In the genomic region with DNA sequence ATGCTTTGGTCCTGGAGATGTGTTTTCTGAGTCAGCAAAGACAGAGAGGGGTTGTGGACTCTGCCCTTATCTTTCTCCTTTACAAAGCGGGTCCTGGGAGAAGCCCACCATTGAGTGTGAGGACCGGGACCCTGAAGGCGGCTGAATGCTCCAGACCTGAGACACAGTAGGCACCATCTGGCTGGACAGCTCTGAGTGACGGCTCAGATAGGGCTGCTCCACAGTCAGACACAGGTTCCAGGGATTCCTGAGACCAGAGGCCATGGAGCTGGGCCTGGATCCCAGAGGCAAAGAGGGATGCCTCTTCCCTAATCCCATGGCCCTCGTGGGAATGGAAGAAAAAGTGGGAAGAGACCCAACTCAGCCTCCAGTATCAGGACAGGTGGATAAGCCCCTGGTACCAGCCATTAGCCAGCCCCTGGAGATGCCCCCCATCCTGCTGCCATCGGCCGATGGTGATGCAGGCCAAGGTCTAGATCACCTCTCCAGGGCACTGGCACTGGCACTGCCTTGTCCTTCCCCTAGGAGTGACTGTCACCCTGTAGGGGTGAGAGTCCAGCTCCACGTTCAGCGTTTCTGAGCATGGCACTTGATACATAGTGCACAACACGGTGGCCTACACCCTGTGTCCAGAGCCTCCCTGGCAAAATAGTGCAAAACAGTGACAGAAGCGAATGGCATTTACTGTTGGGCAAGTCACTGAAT, we compare ENCODE assay signal across 19 cellular contexts. TPM values are rescaled to one million over a fixed set of nuclear protein-coding genes. Genes with fewer than 3 reads are reported as not detected.
DNase-seq lines count a peak whose midpoint lies in the region; ATAC-seq and TF ChIP-seq lines count a peak whose summit lies in the region.
"Had no signal": no experiment of that assay in that cellular context is flagged by ENCODE, and none has a peak within 500 bp of the region (broad histone marks: within the 10 kb centered on the region; RNA-seq: fewer than 3 reads in every experiment).

No MANE protein-coding gene starts in this region.

- H3K4me3 ChIP-seq in liver (ENCODE audit: low read depth in 1 of 3, low read length in 3 of 3) (no peak overlapping the region), stomach (no peak overlapping the region), tibial artery (no peak overlapping the region)
- H3K4me3 ChIP-seq: K562 had no signal

- H3K9me3 ChIP-seq in liver (ENCODE audit: control insufficient read depth in 4 of 4, low read length in 3 of 4) (no peaks in the 10 kb centered on the region), stomach (no peaks in the 10 kb centered on the region), tibial artery (no peaks in the 10 kb centered on the region)

- peak in 1 of 2 donors; percentile 15 for TF ChIP-seq RAD21 in liver (IDR thresholded peaks at IDR 0.05)

- no peak for ATAC-seq in GM21717 (IDR thresholded peaks at IDR 0.05; ENCODE audit: unreplicated experiment)
- ATAC-seq: K562, Panc1 had no signal

- H3K36me3 ChIP-seq in liver (ENCODE audit: control insufficient read depth in 4 of 4, insufficient read depth in 3 of 4, low read depth in 1 of 4, low read length in 3 of 4) (no peaks in the 10 kb centered on the region), stomach (no peaks in the 10 kb centered on the region), tibial artery (no peaks in the 10 kb centered on the region)

- no peak overlapping the region for H3K27ac Mint-ChIP-seq in chondrocyte (ENCODE audit: unreplicated experiment)
- H3K27ac Mint-ChIP-seq: HFFc6 had no signal

- H3K27me3 Mint-ChIP-seq in chondrocyte (ENCODE audit: low read depth), result no peaks in the 10 kb centered on the region

- no peak for TF ChIP-seq EP300 in stomach (IDR thresholded peaks at IDR 0.05)

- peaks cover 35 to 74% (median 65%) of the 10 kb centered on the region in 4 donors for H3K4me1 ChIP-seq in liver (ENCODE audit: control insufficient read depth in 4 of 4, insufficient read depth in 4 of 4, low read length in 3 of 4)
- peaks cover 65 to 98% (median 94%) of the 10 kb centered on the region in 4 donors for H3K4me1 ChIP-seq in stomach
- peaks cover 0 to 27% (median 22%) of the 10 kb centered on the region in 4 donors for H3K4me1 ChIP-seq in tibial artery

- H3K27ac ChIP-seq in C4-2B (peak overlapping the region; percentile 98), liver (ENCODE audit: low read depth in 1 of 2, low read length in 2 of 2) (peak overlapping the region; percentile 41 to 60), stomach (peak overlapping the region; percentile 17 to 92 (median 81)), tibial artery (no peak overlapping the region)

- TF ChIP-seq CTCF in C4-2B (conservative IDR thresholded peaks at IDR 0.05) (no peak), chondrocyte (IDR thresholded peaks at IDR 0.05) (no peak), liver (IDR thresholded peaks at IDR 0.05; ENCODE audit: low read depth, low read length, missing input control) (no peak), stomach (IDR thresholded peaks at IDR 0.05) (no peak), tibial artery (IDR thresholded peaks at IDR 0.05) (no peak)

- DNase-seq in chondrocyte (ENCODE audit: low spot score) (peak; percentile 58), stomach (no peak), NCI-H69 (lab: John Stamatoyannopoulos, UW) (no peak), tibial artery (no peak)
- DNase-seq: ACHN, DMS79 treated with DMSO at 0.1 percent for 48 hours, HFFc6, NCI-H1105, NCI-H2081, NCI-H2171 treated with DMSO at 0.1 percent for 48 hours, NCI-H446 treated with DMSO at 0.1 percent for 48 hours, SHP77 had no signal

- H3K9me3 Mint-ChIP-seq in chondrocyte (ENCODE audit: low read depth), result no peaks in the 10 kb centered on the region
- H3K9me3 Mint-ChIP-seq: HFFc6 had no signal

- H3K9ac ChIP-seq in liver (ENCODE audit: low read depth in 1 of 2, low read length in 2 of 2), result no peak overlapping the region

- no peak for TF ChIP-seq POLR2A in stomach (IDR thresholded peaks at IDR 0.05)

- H3K27me3 ChIP-seq in liver (ENCODE audit: control insufficient read depth in 4 of 4, insufficient read depth in 4 of 4, low read length in 3 of 4), result no peaks in the 10 kb centered on the region
- peaks cover 0 to 16% (median 0%) of the 10 kb centered on the region in 3 donors for H3K27me3 ChIP-seq in stomach
- H3K27me3 ChIP-seq in tibial artery, result peaks cover 0 to 3% of the 10 kb centered on the region in 2 donors

- no peaks in the 10 kb centered on the region for H3K36me3 Mint-ChIP-seq in chondrocyte (ENCODE audit: low read depth)
- H3K36me3 Mint-ChIP-seq: CD14-positive monocyte had no signal

- H3K4me3 Mint-ChIP-seq in chondrocyte (ENCODE audit: unreplicated experiment), result no peak overlapping the region
- H3K4me3 Mint-ChIP-seq: HFFc6 had no signal

- intact Hi-C loops in stomach (cut with DNase I; ENCODE audit: low total_unique reads) (no loop called here), tibial artery (cut with DNase I; ENCODE audit: low total_unique reads) (no loop called here)

- WGBS in liver, result 58% methylated on average over 11 of the region's 11 CpGs
- WGBS in stomach, 5 donors, result 62 to 81% (median 68%) methylated on average over 9 to 11 of the region's 11 CpGs

- H3K4me1 Mint-ChIP-seq in chondrocyte (ENCODE audit: low read depth), result no peaks in the 10 kb centered on the region

TF ChIP-seq in liver, 16 proteins besides CTCF, POLR2A, EP300 and RAD21 (continues in another document):
- TF ChIP-seq GABPA (IDR thresholded peaks at IDR 0.05 in 1 of 2, conservative IDR thresholded peaks at IDR 0.05 in 1 of 2), result no peak
- TF ChIP-seq MAX (IDR thresholded peaks at IDR 0.05), result no peak
- no peak for TF ChIP-seq YY1 (IDR thresholded peaks at IDR 0.05)
- TF ChIP-seq FOXA2 (IDR thresholded peaks at IDR 0.05), result no peak
- TF ChIP-seq RXRA (IDR thresholded peaks at IDR 0.05), result peak in 1 of 2 donors; percentile 14
- TF ChIP-seq SP1 (IDR thresholded peaks at IDR 0.05), result peak; percentile 70
- TF ChIP-seq JUND (IDR thresholded peaks at IDR 0.05), result peak in 1 of 2 donors; percentile 24
- no peak for TF ChIP-seq TAF1 (conservative IDR thresholded peaks at IDR 0.05)
- TF ChIP-seq, protein P1, sequence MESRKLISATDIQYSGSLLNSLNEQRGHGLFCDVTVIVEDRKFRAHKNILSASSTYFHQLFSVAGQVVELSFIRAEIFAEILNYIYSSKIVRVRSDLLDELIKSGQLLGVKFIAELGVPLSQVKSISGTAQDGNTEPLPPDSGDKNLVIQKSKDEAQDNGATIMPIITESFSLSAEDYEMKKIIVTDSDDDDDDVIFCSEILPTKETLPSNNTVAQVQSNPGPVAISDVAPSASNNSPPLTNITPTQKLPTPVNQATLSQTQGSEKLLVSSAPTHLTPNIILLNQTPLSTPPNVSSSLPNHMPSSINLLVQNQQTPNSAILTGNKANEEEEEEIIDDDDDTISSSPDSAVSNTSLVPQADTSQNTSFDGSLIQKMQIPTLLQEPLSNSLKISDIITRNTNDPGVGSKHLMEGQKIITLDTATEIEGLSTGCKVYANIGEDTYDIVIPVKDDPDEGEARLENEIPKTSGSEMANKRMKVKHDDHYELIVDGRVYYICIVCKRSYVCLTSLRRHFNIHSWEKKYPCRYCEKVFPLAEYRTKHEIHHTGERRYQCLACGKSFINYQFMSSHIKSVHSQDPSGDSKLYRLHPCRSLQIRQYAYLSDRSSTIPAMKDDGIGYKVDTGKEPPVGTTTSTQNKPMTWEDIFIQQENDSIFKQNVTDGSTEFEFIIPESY (IDR thresholded peaks at IDR 0.05), result no peak
- TF ChIP-seq FOXA1 (IDR thresholded peaks at IDR 0.05), result no peak

RNA-seq across cellular contexts. Expression of gene MMP15, which starts 4.7 kb away (rescaled TPM):
- 5.9 to 12.0 TPM (median 11.2 TPM) in 3 replicates for total RNA-seq in chondrocyte
- total RNA-seq in liver, result 10 to 100 TPM; 14.2 to 38.8 TPM
- polyA plus RNA-seq in liver, result 10 to 100 TPM in 1 of 2 donors, 1 to 10 TPM in 1; 7.0 to 28.7 TPM
- total RNA-seq in stomach, result 100 to 1,000 TPM in 1 of 5 donors, 10 to 100 TPM in 4; 19.3 to 140 (median 43.3) TPM
- polyA plus RNA-seq in stomach, result 10 to 100 TPM in 2 of 3 donors, 1 to 10 TPM in 1; 8.1 to 24.0 (median 15.5) TPM
- polyA plus RNA-seq: CD14-positive monocyte had no signal

RNA-seq across cellular contexts. Expression of gene USB1, which starts 29.1 kb away (rescaled TPM):
- total RNA-seq in chondrocyte, result 37.9 to 46.0 TPM (median 41.5 TPM) in 3 replicates
- total RNA-seq in liver, result 10 to 100 TPM in 1 of 2 donors, 1 to 10 TPM in 1; 8.9 to 40.7 TPM
- 10 to 100 TPM; 23.7 to 32.8 TPM for polyA plus RNA-seq in liver
- 10 to 100 TPM in 2 of 5 donors, 1 to 10 TPM in 3; 4.1 to 54.0 (median 8.1) TPM for total RNA-seq in stomach
- polyA plus RNA-seq in stomach, result 10 to 100 TPM; 18.9 to 28.6 (median 28.0) TPM

RNA-seq across cellular contexts. Expression of gene ZNF319, which starts 29.8 kb away (rescaled TPM):
- 9.2 to 12.0 TPM (median 11.9 TPM) in 3 replicates for total RNA-seq in chondrocyte
- total RNA-seq in liver, result 1 to 10 TPM; 2.6 TPM
- polyA plus RNA-seq in liver, result 1 to 10 TPM in 1 of 2 donors, under 1 TPM in 1; 0.64 to 3.4 TPM
- 10 to 100 TPM in 1 of 5 donors, 1 to 10 TPM in 3, not detected in 1; 2.4 to 11.0 (median 5.3) TPM for total RNA-seq in stomach
- 1 to 10 TPM; 1.4 to 2.7 (median 2.2) TPM for polyA plus RNA-seq in stomach

RNA-seq across cellular contexts. Expression of gene CNGB1, which starts 59.4 kb away (rescaled TPM):
- total RNA-seq in chondrocyte, result not detected in 3 replicates
- under 1 TPM; under 0.01 TPM for total RNA-seq in liver
- not detected for polyA plus RNA-seq in liver
- 10 to 100 TPM in 1 of 5 donors, under 1 TPM in 1, not detected in 3; 0.73 to 18.0 TPM for total RNA-seq in stomach
- polyA plus RNA-seq in stomach, result under 1 TPM in 1 of 3 donors, not detected in 2; 0.08 TPM
- total RNA-seq: H7, K562 had no signal
- polyA plus RNA-seq: CD14-positive monocyte, K562 had no signal

Comparison
In these comparisons a context has a peak if more than half of its experiments do, and no peak if none do; other contexts are left out.
1. H3K27ac ChIP-seq: peak in C4-2B (single experiment), liver (2 of 2) and stomach (5 of 5); none in tibial artery (0 of 2).